In the genomic region with DNA sequence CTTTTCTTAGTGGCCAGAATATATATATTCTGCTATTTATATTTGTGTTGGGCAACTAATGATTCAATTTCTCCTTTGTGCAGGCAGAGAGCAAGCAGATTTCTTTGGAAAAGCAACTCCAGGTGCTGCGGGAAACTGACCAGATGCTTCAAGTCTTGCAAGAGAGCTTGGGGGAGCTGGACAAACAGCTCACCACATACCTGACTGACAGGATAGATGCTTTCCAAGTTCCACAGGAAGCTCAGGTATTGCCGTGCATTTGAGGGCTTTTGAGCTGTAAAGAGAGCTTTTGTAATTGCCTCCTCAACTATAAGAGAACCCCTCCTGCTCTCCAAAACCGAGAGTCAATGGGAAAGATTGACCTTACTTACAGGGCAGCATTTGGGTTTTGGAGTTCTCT, we compare ENCODE assay signal across 15 cellular contexts.
A peak's percentile ranks its signal among the peaks of the same experiment; 100 is the strongest.
DNase-seq lines count a peak whose midpoint lies in the region; ATAC-seq and TF ChIP-seq lines count a peak whose summit lies in the region.
"Had no signal": no experiment of that assay in that cellular context is flagged by ENCODE, and none has a peak within 500 bp of the region (broad histone marks: within the 10 kb centered on the region; RNA-seq: fewer than 3 reads in every experiment).

No MANE protein-coding gene starts in this region.

- H3K4me3 ChIP-seq in GM23338 (no peak overlapping the region), lower lobe of right lung (no peak overlapping the region)
- H3K4me3 ChIP-seq: A549 had no signal

- peaks cover 43% of the 10 kb centered on the region for H3K36me3 Mint-ChIP-seq in GM23338 (ENCODE audit: low read depth)
- peaks cover 52% of the 10 kb centered on the region for H3K36me3 Mint-ChIP-seq in WTC11

- no peak for ATAC-seq in GM23338
- ATAC-seq in WTC11: peak; percentile 69
- peak; percentile 64 to 67 for ATAC-seq in lower lobe of right lung
- ATAC-seq: A549; CD8-positive, alpha-beta T cell; HCT116; HepG2 had no signal

- H3K27me3 ChIP-seq in GM23338 (ENCODE audit: insufficient read depth) (no peaks in the 10 kb centered on the region), lower lobe of right lung (ENCODE audit: low read depth) (no peaks in the 10 kb centered on the region)
- H3K27me3 ChIP-seq: BE2C had no signal

- no peak overlapping the region for H2AFZ ChIP-seq in GM23338

- H3K9me3 Mint-ChIP-seq in GM23338: no peaks in the 10 kb centered on the region
- H3K9me3 Mint-ChIP-seq in WTC11: peaks cover 3% of the 10 kb centered on the region
- H3K9me3 Mint-ChIP-seq: CD8-positive, alpha-beta T cell had no signal

- CTCF ChIA-PET in WTC11 (lab: Charles Lee): interaction anchor here (0.6 to 1.0 kb wide), 2 partner anchors 383 to 799 kb away, joined by 3 read pairs; no protein-coding TSS in a partner anchor

- H4K20me1 ChIP-seq in GM23338 (replicated peaks; ENCODE audit: insufficient read depth): no peaks in the 10 kb centered on the region

- H3K4me1 ChIP-seq in GM23338 (ENCODE audit: insufficient read depth) (no peaks in the 10 kb centered on the region), lower lobe of right lung (no peaks in the 10 kb centered on the region)
- H3K4me1 ChIP-seq: A549, BE2C had no signal

- peaks cover 4% of the 10 kb centered on the region; the same call in 1 of the 2 replicates for H3K9me2 ChIP-seq in GM23338 (ENCODE audit: insufficient read depth)

- no peak overlapping the region for H3K4me2 ChIP-seq in GM23338
- H3K4me2 ChIP-seq: A549 had no signal

- H3K4me1 Mint-ChIP-seq in GM23338: no peaks in the 10 kb centered on the region
- no peaks in the 10 kb centered on the region for H3K4me1 Mint-ChIP-seq in WTC11

- TF ChIP-seq CTCF in GM23338 (conservative IDR thresholded peaks at IDR 0.05; ENCODE audit: low read depth in 2 of 2) (no peak), WTC11 (IDR thresholded peaks at IDR 0.05) (no peak), lower lobe of right lung (IDR thresholded peaks at IDR 0.05) (no peak)

- H3K27ac Mint-ChIP-seq in GM23338 (no peak overlapping the region), WTC11 (no peak overlapping the region)
- H3K27ac Mint-ChIP-seq: CD8-positive, alpha-beta T cell had no signal

- POLR2A ChIA-PET in WTC11 (lab: Charles Lee): no interaction called here

- H3K27ac ChIP-seq in GM23338 (ENCODE audit: low read depth): 0 out of 2 replicates have a peak overlapping the region, but pooled peaks have one; percentile 76
- H3K27ac ChIP-seq in lower lobe of right lung: no peak overlapping the region
- H3K27ac ChIP-seq: A549, C4-2B had no signal

- H3K36me3 ChIP-seq in GM23338 (ENCODE audit: insufficient read depth) (peaks cover 22% of the 10 kb centered on the region), lower lobe of right lung (peaks cover 100% of the 10 kb centered on the region)
- H3K36me3 ChIP-seq: BE2C had no signal

- DNase-seq in GM23338 (ENCODE audit: low spot score) (no peak), WTC11 (ENCODE audit: low spot score) (no peak), lower lobe of right lung (no peak), iPS-NIHi11 (ENCODE audit: low spot score) (no peak), CD1c-positive myeloid dendritic cell (ENCODE audit: extremely low spot score) (no peak), KBM-7 (no peak)
- DNase-seq: BE2C; CD8-positive, alpha-beta T cell; COR-L47; DMS153; GF-D8 had no signal

- in situ Hi-C loops in KBM-7 (cut with MboI; ENCODE audit: low pct_unique_long_range_greater_than_20kb, low sequenced_read_pairs): loop anchor here (25.0 kb wide), 1 partner anchor 376 kb away; no protein-coding TSS in a partner anchor

- intact Hi-C loops in lower lobe of right lung (cut with DNase I): no loop called here

- H3K27me3 Mint-ChIP-seq in GM23338 (ENCODE audit: insufficient read depth, low read depth, poor library complexity) (peaks cover 2% of the 10 kb centered on the region), WTC11 (ENCODE audit: low read depth) (no peaks in the 10 kb centered on the region)

- no peaks in the 10 kb centered on the region for H3K79me2 ChIP-seq in GM23338 (replicated peaks; ENCODE audit: insufficient read depth)

- H3K4me3 Mint-ChIP-seq in GM23338 (no peak overlapping the region), WTC11 (no peak overlapping the region)
- H3K4me3 Mint-ChIP-seq: CD8-positive, alpha-beta T cell had no signal

- no peaks in the 10 kb centered on the region for H3F3A ChIP-seq in GM23338 (replicated peaks; ENCODE audit: low read depth)

- H3K9me3 ChIP-seq in lower lobe of right lung: no peaks in the 10 kb centered on the region
- H3K9me3 ChIP-seq: A549, BE2C had no signal

TF ChIP-seq in GM23338, 12 proteins besides CTCF, POLR2A, EP300 and RAD21 (continues in another document):
- TF ChIP-seq ZNF114 (CRISPR knock-in tag; IDR thresholded peaks at IDR 0.05): no peak
- TF ChIP-seq POLR2AphosphoS5 (IDR thresholded peaks at IDR 0.05; ENCODE audit: low read depth): no peak
- TF ChIP-seq EZH2phosphoT487 (IDR thresholded peaks at IDR 0.05; ENCODE audit: unreplicated experiment): no peak
- TF ChIP-seq JUNB (IDR thresholded peaks at IDR 0.05; ENCODE audit: unreplicated experiment): no peak
- TF ChIP-seq ZNF331 (CRISPR knock-in tag; IDR thresholded peaks at IDR 0.05; ENCODE audit: low read depth): no peak
- no peak for TF ChIP-seq CREB1 (CRISPR knock-in tag; IDR thresholded peaks at IDR 0.05; ENCODE audit: low read depth)

TF ChIP-seq in WTC11, 78 proteins besides CTCF, POLR2A, EP300 and RAD21:
- TF ChIP-seq, protein P1, sequence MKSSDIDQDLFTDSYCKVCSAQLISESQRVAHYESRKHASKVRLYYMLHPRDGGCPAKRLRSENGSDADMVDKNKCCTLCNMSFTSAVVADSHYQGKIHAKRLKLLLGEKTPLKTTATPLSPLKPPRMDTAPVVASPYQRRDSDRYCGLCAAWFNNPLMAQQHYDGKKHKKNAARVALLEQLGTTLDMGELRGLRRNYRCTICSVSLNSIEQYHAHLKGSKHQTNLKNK (CRISPR knock-in tag; IDR thresholded peaks at IDR 0.05): no peak
- TF ChIP-seq PRRX2 (CRISPR knock-in tag; IDR thresholded peaks at IDR 0.05) (no peak), SMAD3 (CRISPR knock-in tag; IDR thresholded peaks at IDR 0.05; ENCODE audit: borderline replicate concordance) (no peak)
- TF ChIP-seq, protein P2, sequence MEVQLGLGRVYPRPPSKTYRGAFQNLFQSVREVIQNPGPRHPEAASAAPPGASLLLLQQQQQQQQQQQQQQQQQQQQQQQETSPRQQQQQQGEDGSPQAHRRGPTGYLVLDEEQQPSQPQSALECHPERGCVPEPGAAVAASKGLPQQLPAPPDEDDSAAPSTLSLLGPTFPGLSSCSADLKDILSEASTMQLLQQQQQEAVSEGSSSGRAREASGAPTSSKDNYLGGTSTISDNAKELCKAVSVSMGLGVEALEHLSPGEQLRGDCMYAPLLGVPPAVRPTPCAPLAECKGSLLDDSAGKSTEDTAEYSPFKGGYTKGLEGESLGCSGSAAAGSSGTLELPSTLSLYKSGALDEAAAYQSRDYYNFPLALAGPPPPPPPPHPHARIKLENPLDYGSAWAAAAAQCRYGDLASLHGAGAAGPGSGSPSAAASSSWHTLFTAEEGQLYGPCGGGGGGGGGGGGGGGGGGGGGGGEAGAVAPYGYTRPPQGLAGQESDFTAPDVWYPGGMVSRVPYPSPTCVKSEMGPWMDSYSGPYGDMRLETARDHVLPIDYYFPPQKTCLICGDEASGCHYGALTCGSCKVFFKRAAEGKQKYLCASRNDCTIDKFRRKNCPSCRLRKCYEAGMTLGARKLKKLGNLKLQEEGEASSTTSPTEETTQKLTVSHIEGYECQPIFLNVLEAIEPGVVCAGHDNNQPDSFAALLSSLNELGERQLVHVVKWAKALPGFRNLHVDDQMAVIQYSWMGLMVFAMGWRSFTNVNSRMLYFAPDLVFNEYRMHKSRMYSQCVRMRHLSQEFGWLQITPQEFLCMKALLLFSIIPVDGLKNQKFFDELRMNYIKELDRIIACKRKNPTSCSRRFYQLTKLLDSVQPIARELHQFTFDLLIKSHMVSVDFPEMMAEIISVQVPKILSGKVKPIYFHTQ (CRISPR knock-in tag; IDR thresholded peaks at IDR 0.05): no peak
- TF ChIP-seq, protein P3, sequence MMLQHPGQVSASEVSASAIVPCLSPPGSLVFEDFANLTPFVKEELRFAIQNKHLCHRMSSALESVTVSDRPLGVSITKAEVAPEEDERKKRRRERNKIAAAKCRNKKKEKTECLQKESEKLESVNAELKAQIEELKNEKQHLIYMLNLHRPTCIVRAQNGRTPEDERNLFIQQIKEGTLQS (CRISPR knock-in tag; conservative IDR thresholded peaks at IDR 0.05): no peak
- TF ChIP-seq, protein P4, sequence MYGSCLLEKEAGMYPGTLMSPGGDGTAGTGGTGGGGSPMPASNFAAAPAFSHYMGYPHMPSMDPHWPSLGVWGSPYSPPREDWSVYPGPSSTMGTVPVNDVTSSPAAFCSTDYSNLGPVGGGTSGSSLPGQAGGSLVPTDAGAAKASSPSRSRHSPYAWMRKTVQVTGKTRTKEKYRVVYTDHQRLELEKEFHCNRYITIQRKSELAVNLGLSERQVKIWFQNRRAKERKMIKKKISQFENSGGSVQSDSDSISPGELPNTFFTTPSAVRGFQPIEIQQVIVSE (CRISPR knock-in tag; IDR thresholded peaks at IDR 0.05; ENCODE audit: borderline replicate concordance): no peak
